8 cellular contexts compared by ENCODE assay signal in the genomic region with DNA sequence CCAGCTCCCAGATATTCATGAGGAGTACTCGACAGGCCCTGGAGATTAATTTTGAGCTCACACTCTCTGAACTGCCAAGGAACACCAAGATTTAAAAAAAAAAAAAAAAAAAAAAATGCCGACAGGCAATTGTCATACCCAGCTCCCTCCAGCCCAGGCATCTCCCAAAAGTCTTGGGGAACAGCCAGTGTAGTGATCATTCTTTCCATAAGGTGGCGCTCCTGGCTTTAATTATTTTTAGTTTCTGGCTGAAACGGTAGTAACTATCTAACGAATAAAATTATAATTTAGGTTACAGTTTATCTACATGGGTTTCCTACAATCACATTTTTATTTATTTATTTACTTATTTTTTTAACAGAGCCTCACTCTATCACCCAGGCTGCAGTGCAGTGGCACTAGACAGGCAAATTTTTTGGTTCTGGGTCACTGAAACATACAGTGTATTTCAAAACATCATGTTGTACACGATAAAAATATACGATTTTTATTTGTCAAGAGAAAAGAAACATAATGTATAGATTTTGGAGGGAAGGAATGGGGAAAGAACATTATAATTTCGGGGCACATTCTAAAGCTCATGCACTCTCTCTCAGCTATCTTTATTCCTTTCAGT.
DNase-seq lines count a peak whose midpoint lies in the region; ATAC-seq and FAIRE-seq lines count a peak whose summit lies in the region.

No MANE protein-coding gene starts in this region.

- FAIRE-seq in RCC 7860 (lab: Jason Lieb, UNC): peak; percentile 75

- peak; percentile 61 for DNase-seq in EL
- no peak for DNase-seq in RCC 7860 (ENCODE audit: low spot score)
- peak; percentile 72 for DNase-seq in ecto neural progenitor cell (ENCODE audit: low spot score)
- peak; percentile 72 for DNase-seq in medulla oblongata (ENCODE audit: extremely low spot score)
- DNase-seq in HPDE6-E6E7 (ENCODE audit: extremely low spot score): no peak

- ATAC-seq in HG03432 (IDR thresholded peaks at IDR 0.05; ENCODE audit: unreplicated experiment) (peak; percentile 42), HG02798 (IDR thresholded peaks at IDR 0.05; ENCODE audit: poor library complexity, unreplicated experiment) (no peak), GM18907 (IDR thresholded peaks at IDR 0.05; ENCODE audit: unreplicated experiment) (no peak)

Comparison
In these comparisons a context has a peak if more than half of its experiments do, and no peak if none do; other contexts are left out.
1. DNase-seq: peak in EL (single experiment), ecto neural progenitor cell (single experiment) and medulla oblongata (single experiment); none in RCC 7860 (single experiment) and HPDE6-E6E7 (single experiment).